In the genomic region with DNA sequence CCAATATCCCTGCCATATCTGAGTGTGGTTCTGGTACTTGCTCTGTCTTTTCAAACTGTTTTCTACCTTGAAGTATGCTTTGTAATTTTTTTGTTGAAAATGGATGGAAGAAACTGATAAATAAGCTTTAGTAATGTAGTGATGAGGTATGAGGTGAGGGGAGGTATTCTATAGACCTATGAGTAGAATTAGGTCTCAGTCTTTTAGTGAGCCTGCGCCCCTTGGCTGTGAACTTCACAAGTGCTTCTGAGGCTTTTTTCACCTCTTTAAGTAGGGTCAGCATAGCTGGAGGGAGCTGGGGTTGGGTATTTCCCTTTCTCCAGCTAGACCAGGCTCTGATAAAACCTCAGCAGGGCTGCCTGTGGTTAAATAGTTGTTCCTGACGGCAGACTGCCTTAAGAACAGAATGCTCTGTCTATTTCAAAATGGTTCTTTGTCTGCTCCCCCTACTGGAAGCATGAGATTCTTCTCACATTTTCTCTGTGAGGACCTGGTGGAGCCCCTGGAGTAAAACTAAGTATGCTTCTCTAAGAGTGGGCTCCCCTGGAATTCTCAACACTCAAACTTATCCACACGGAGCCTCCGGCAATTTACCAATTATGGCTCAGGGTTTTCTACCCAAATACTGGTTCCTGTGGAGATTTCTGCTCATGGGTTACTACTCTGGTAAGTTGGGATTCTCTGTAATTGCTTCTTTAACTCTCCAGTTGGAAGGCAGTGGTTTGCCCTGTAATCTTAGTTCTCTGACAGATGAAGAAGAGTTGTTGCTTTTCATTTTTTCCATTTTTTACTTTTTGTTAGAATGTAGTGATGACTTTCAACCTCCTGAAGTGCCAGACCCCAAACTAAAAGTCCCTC, we compare ENCODE assay signal across 9 cellular contexts. TPM values are rescaled to one million over a fixed set of nuclear protein-coding genes. Genes with fewer than 3 reads are reported as not detected.
DNase-seq lines count a peak whose midpoint lies in the region; ATAC-seq, FAIRE-seq and TF ChIP-seq lines count a peak whose summit lies in the region.
"Had no signal": no experiment of that assay in that cellular context is flagged by ENCODE, and none has a peak within 500 bp of the region (broad histone marks: within the 10 kb centered on the region; RNA-seq: fewer than 3 reads in every experiment).

No MANE protein-coding gene starts in this region.

- TF ChIP-seq EP300 in upper lobe of left lung (IDR thresholded peaks at IDR 0.05) = no peak

- no peak overlapping the region for H3K27ac Mint-ChIP-seq in activated CD8-positive, alpha-beta memory T cell treated with anti-CD3 and anti-CD28 coated beads, Interleukin-2, amount 10 ng/mL, durations not matched to agents 7 days and 5 days

- DNase-seq in NCI-H1417 (lab: John Stamatoyannopoulos, UW) (peak; percentile 32 to 65 (median 35)), body of pancreas (peak in 1 of 4 donors; percentile 37), kidney (no peak), upper lobe of left lung (no peak)
- no peak for DNase-seq in activated CD8-positive, alpha-beta memory T cell treated with anti-CD3 and anti-CD28 coated beads, Interleukin-2, amount 10 ng/mL, durations not matched to agents 7 days and 5 days

- no peaks in the 10 kb centered on the region for H3K4me1 Mint-ChIP-seq in activated CD8-positive, alpha-beta memory T cell treated with anti-CD3 and anti-CD28 coated beads, Interleukin-2, amount 10 ng/mL, durations not matched to agents 7 days and 5 days

- 22 to 30% methylated on average over 4 of the region's 4 CpGs for WGBS in body of pancreas, 2 donors
- 33 to 35% methylated on average over 4 of the region's 4 CpGs for WGBS in upper lobe of left lung, 2 donors

- peaks cover 6% of the 10 kb centered on the region for H3K9me3 Mint-ChIP-seq in activated CD8-positive, alpha-beta memory T cell treated with anti-CD3 and anti-CD28 coated beads, Interleukin-2, amount 10 ng/mL, durations not matched to agents 7 days and 5 days (ENCODE audit: low read depth)

- peaks cover 53% of the 10 kb centered on the region for H3K27me3 Mint-ChIP-seq in activated CD8-positive, alpha-beta memory T cell treated with anti-CD3 and anti-CD28 coated beads, Interleukin-2, amount 10 ng/mL, durations not matched to agents 7 days and 5 days

- H3K27me3 ChIP-seq in body of pancreas (no peaks in the 10 kb centered on the region), upper lobe of left lung (no peaks in the 10 kb centered on the region)

- ATAC-seq in body of pancreas (peak; percentile 80), upper lobe of left lung (ENCODE audit: low FRiP score in 2 of 2) (peak; percentile 55 to 74), HG03439 (IDR thresholded peaks at IDR 0.05; ENCODE audit: unreplicated experiment) (no peak)
- ATAC-seq in activated CD8-positive, alpha-beta memory T cell treated with anti-CD3 and anti-CD28 coated beads, Interleukin-2, amount 10 ng/mL, durations not matched to agents 7 days and 5 days = no peak

- H3K4me1 ChIP-seq in body of pancreas = no peaks in the 10 kb centered on the region
- no peaks in the 10 kb centered on the region for H3K4me1 ChIP-seq in kidney (ENCODE audit: control insufficient read depth in 1 of 2, insufficient read depth in 1 of 2, low read depth in 1 of 2, low read length in 2 of 2)
- no peaks in the 10 kb centered on the region for H3K4me1 ChIP-seq in upper lobe of left lung

- TF ChIP-seq POLR2A in body of pancreas (IDR thresholded peaks at IDR 0.05) (no peak), upper lobe of left lung (IDR thresholded peaks at IDR 0.05) (no peak)

- CTCF ChIA-PET in activated CD8-positive, alpha-beta memory T cell treated with anti-CD3 and anti-CD28 coated beads, Interleukin-2, amount 10 ng/mL, durations not matched to agents 7 days and 5 days (lab: Charles Lee) = interaction anchor here (0.7 to 1.2 kb wide), 5 partner anchors 13 to 364 kb away, joined by 3 to 4 read pairs (median 3); partner anchors contain the start of gene KRT5

- H3K4me3 ChIP-seq in body of pancreas (no peak overlapping the region), kidney (ENCODE audit: low read length in 2 of 2) (no peak overlapping the region), upper lobe of left lung (no peak overlapping the region)

- H3K4me3 Mint-ChIP-seq in activated CD8-positive, alpha-beta memory T cell treated with anti-CD3 and anti-CD28 coated beads, Interleukin-2, amount 10 ng/mL, durations not matched to agents 7 days and 5 days = no peak overlapping the region

- no peaks in the 10 kb centered on the region for H3K36me3 Mint-ChIP-seq in activated CD8-positive, alpha-beta memory T cell treated with anti-CD3 and anti-CD28 coated beads, Interleukin-2, amount 10 ng/mL, durations not matched to agents 7 days and 5 days

- H3K9me3 ChIP-seq in body of pancreas (no peaks in the 10 kb centered on the region), kidney (ENCODE audit: control insufficient read depth in 1 of 2, low read length in 2 of 2) (peaks cover 0 to 5% of the 10 kb centered on the region in 2 donors), upper lobe of left lung (no peaks in the 10 kb centered on the region)

- H3K27ac ChIP-seq in body of pancreas (no peak overlapping the region), kidney (ENCODE audit: low read depth in 2 of 2, low read length in 2 of 2) (no peak overlapping the region), upper lobe of left lung (no peak overlapping the region)

- TF ChIP-seq CTCF in GM12872 (IDR thresholded peaks at IDR 0.05; ENCODE audit: insufficient read depth, low read depth, low read length) (peak; percentile 56; the same call in 2 of the 3 replicates), body of pancreas (IDR thresholded peaks at IDR 0.05) (peak; percentile 40 to 63 (median 55)), kidney (IDR thresholded peaks at IDR 0.05; ENCODE audit: borderline replicate concordance, extremely low read depth, insufficient read depth) (peak; percentile 32), upper lobe of left lung (IDR thresholded peaks at IDR 0.05) (peak in 5 of 6 experiments; percentile 21 to 69 (median 51))

- FAIRE-seq in kidney (lab: Jason Lieb, UNC) = no peak
- FAIRE-seq: TTC549 had no signal

- H3K36me3 ChIP-seq in body of pancreas (replicated peaks in 1 of 2; ENCODE audit: insufficient read depth in 1 of 2, low read depth in 2 of 2) = no peaks in the 10 kb centered on the region
- no peaks in the 10 kb centered on the region for H3K36me3 ChIP-seq in kidney (ENCODE audit: control insufficient read depth in 1 of 2, insufficient read depth in 2 of 2, low read length in 2 of 2)
- no peaks in the 10 kb centered on the region for H3K36me3 ChIP-seq in upper lobe of left lung

- H3K9ac ChIP-seq in kidney (ENCODE audit: low read length in 2 of 2) = no peak overlapping the region

- intact Hi-C loops in body of pancreas (cut with DNase I) = no loop called here
- intact Hi-C loops in kidney (cut with DNase I) = loop anchor here (10.0 kb wide), 1 partner anchor 122 kb away; the partner anchor contains the start of gene KRT84

RNA-seq across cellular contexts. Expression of gene KRT5, which starts 13.1 kb away (rescaled TPM):
- total RNA-seq in body of pancreas (1 to 10 TPM in 1 of 2 donors, under 1 TPM in 1; 0.52 to 2.0 TPM), kidney (0.69 TPM), upper lobe of left lung (10 to 100 TPM in 1 of 6 donors, 1 to 10 TPM in 3, not detected in 2; 3.6 to 43.3 (median 4.8) TPM)
- not detected for polyA plus RNA-seq in kidney (ENCODE audit: insufficient read depth, low read depth, low replicate concordance)
- not detected for total RNA-seq in activated CD8-positive, alpha-beta memory T cell treated with anti-CD3 and anti-CD28 coated beads, Interleukin-2, amount 10 ng/mL, durations not matched to agents 7 days and 5 days

RNA-seq across cellular contexts. Expression of gene KRT6A, which starts 14.0 kb away (rescaled TPM):
- not detected for total RNA-seq in body of pancreas
- total RNA-seq in kidney = not detected
- polyA plus RNA-seq in kidney (ENCODE audit: insufficient read depth, low read depth, low replicate concordance) = not detected
- total RNA-seq in upper lobe of left lung = 1 to 10 TPM in 4 of 6 donors, under 1 TPM in 1, not detected in 1; 0.61 to 4.5 (median 1.4) TPM
- total RNA-seq in activated CD8-positive, alpha-beta memory T cell treated with anti-CD3 and anti-CD28 coated beads, Interleukin-2, amount 10 ng/mL, durations not matched to agents 7 days and 5 days = not detected

RNA-seq across cellular contexts. Expression of gene KRT6C, which starts 33.5 kb away (rescaled TPM):
- total RNA-seq in body of pancreas (not detected), kidney (not detected), upper lobe of left lung (not detected)
- not detected for polyA plus RNA-seq in kidney (ENCODE audit: insufficient read depth, low read depth, low replicate concordance)
- not detected for total RNA-seq in activated CD8-positive, alpha-beta memory T cell treated with anti-CD3 and anti-CD28 coated beads, Interleukin-2, amount 10 ng/mL, durations not matched to agents 7 days and 5 days
- total RNA-seq: skeletal muscle tissue had no signal

RNA-seq across cellular contexts. Expression of gene KRT71, which starts 45.9 kb away (rescaled TPM):
- not detected for total RNA-seq in body of pancreas
- not detected for total RNA-seq in kidney
- polyA plus RNA-seq in kidney (ENCODE audit: insufficient read depth, low read depth, low replicate concordance) = not detected
- not detected for total RNA-seq in upper lobe of left lung
- total RNA-seq in activated CD8-positive, alpha-beta memory T cell treated with anti-CD3 and anti-CD28 coated beads, Interleukin-2, amount 10 ng/mL, durations not matched to agents 7 days and 5 days = not detected
- total RNA-seq: skeletal muscle tissue had no signal

RNA-seq across cellular contexts. Expression of gene KRT6B, which starts 55.1 kb away (rescaled TPM):
- total RNA-seq in body of pancreas (not detected), kidney (not detected), upper lobe of left lung (under 1 TPM in 1 of 6 donors, not detected in 5; 0.17 TPM)
- polyA plus RNA-seq in kidney (ENCODE audit: insufficient read depth, low read depth, low replicate concordance) = not detected
- total RNA-seq in activated CD8-positive, alpha-beta memory T cell treated with anti-CD3 and anti-CD28 coated beads, Interleukin-2, amount 10 ng/mL, durations not matched to agents 7 days and 5 days = not detected
- total RNA-seq: skeletal muscle tissue had no signal

Comparison
In these comparisons a context has a peak if more than half of its experiments do, and no peak if none do; other contexts are left out.
1. DNase-seq: peak in NCI-H1417 (3 of 3); none in kidney (single experiment), upper lobe of left lung (0 of 2) and activated CD8-positive, alpha-beta memory T cell treated with anti-CD3 and anti-CD28 coated beads, Interleukin-2, amount 10 ng/mL, durations not matched to agents 7 days and 5 days (single experiment).
2. ATAC-seq: peak in body of pancreas (single experiment) and upper lobe of left lung (2 of 2); none in activated CD8-positive, alpha-beta memory T cell treated with anti-CD3 and anti-CD28 coated beads, Interleukin-2, amount 10 ng/mL, durations not matched to agents 7 days and 5 days (single experiment) and HG03439 (single experiment).
3. Peak in every context shown above with its lines, with median percentiles within 50 percentile points of each other: CTCF ChIP-seq.